ENCODE assay signal across 32 cellular contexts in the genomic region with DNA sequence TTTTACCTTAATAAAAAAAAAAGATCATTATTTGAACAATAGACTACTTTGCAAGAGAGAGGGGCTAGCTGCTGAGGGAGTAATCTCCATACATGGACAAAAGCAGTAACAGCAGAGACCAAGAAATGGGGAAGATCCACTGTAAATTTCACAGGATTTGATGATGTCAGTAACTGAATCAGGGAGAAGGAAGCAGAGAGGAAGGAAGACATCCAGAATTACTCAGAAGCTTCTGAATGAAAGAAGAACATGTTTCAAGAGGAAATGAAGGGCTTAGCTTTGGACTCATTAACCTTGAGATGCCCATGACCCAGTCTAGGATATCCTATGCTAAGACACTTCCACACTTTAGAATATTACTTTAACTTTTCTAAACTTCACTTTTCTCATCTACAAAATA.
"Had no signal": no experiment of that assay in that cellular context is flagged by ENCODE, and none has a peak within 500 bp of the region (broad histone marks: within the 10 kb centered on the region; RNA-seq: fewer than 3 reads in every experiment).

No MANE protein-coding gene starts in this region.

- H3K27me3 Mint-ChIP-seq: activated CD4-positive, alpha-beta memory T cell treated with anti-CD3 and anti-CD28 coated beads for 36 hours; activated CD4-positive, alpha-beta T cell treated with anti-CD3 and anti-CD28 coated beads, Interleukin-2, amount 10 ng/mL, durations not matched to agents 24 days and 14 days; activated naive CD4-positive, alpha-beta T cell treated with anti-CD3 and anti-CD28 coated beads, Interleukin-2, amount 10 ng/mL, durations not matched to agents 7 days and 5 days; activated naive CD8-positive, alpha-beta T cell treated with anti-CD3 and anti-CD28 coated beads, Interleukin-2, amount 10 ng/mL, durations not matched to agents 7 days and 5 days; brain; central memory CD8-positive, alpha-beta T cell had no signal

- H3K27ac Mint-ChIP-seq: activated B cell treated with CpG ODN at 0.5 μM for 24 hours; activated CD4-positive, alpha-beta memory T cell treated with anti-CD3 and anti-CD28 coated beads for 36 hours; activated CD4-positive, alpha-beta T cell treated with anti-CD3 and anti-CD28 coated beads, Interleukin-2, amount 10 ng/mL, durations not matched to agents 24 days and 14 days; activated CD8-positive, alpha-beta T cell treated with anti-CD3 and anti-CD28 coated beads for 36 hours; activated naive CD4-positive, alpha-beta T cell treated with anti-CD3 and anti-CD28 coated beads, Interleukin-2, amount 10 ng/mL, durations not matched to agents 7 days and 5 days; activated naive CD4-positive, alpha-beta T cell treated with anti-CD3 and anti-CD28 coated beads, Interleukin-2, amount 50 U/mL, for 24 hours; activated naive CD8-positive, alpha-beta T cell; activated naive CD8-positive, alpha-beta T cell treated with anti-CD3 and anti-CD28 coated beads, Interleukin-2, amount 10 ng/mL, durations not matched to agents 7 days and 5 days; activated naive CD8-positive, alpha-beta T cell treated with anti-CD3 and anti-CD28 coated beads, Interleukin-2, amount 50 U/mL, for 24 hours; activated T-helper 2 cell treated with anti-CD3 and anti-CD28 coated beads, Interferon-gamma antibody, Interleukin-2, Interleukin-4, amounts not matched to agents 10 μg/mL and 5 μg/mL and 100 μg/mL, durations not matched to agents 14 hours and 24 hours and 36 hours; brain; T-helper 1 cell treated with Interleukin-12 subunit alpha and Interleukin-12 subunit beta and Interleukin-4 antibody, amounts not matched to agents 30 μg/mL and 1 μg/mL, for 36 hours; T-helper 2 cell treated with Interferon-gamma antibody and Interleukin-4, amounts not matched to agents 5 μg/mL and 100 μg/mL, for 36 hours had no signal

- ATAC-seq: activated CD8-positive, alpha-beta T cell treated with anti-CD3 and anti-CD28 coated beads for 36 hours; activated naive CD8-positive, alpha-beta T cell treated with anti-CD3 and anti-CD28 coated beads, Interleukin-2, amount 50 U/mL, for 24 hours; activated T-cell treated with anti-CD3 and anti-CD28 coated beads, Interleukin-2, amount 50 U/mL, for 4 hours had no signal

- H3K9me3 Mint-ChIP-seq: activated CD4-positive, alpha-beta T cell treated with anti-CD3 and anti-CD28 coated beads, Interleukin-2, amount 10 ng/mL, durations not matched to agents 24 days and 14 days; activated CD8-positive, alpha-beta T cell treated with anti-CD3 and anti-CD28 coated beads for 36 hours; activated naive CD4-positive, alpha-beta T cell treated with anti-CD3 and anti-CD28 coated beads, Interleukin-2, amount 10 ng/mL, durations not matched to agents 7 days and 5 days; activated naive CD4-positive, alpha-beta T cell treated with anti-CD3 and anti-CD28 coated beads, Interleukin-2, amount 50 U/mL, for 24 hours; activated naive CD8-positive, alpha-beta T cell treated with anti-CD3 and anti-CD28 coated beads, Interleukin-2, amount 10 ng/mL, durations not matched to agents 7 days and 5 days; activated naive CD8-positive, alpha-beta T cell treated with anti-CD3 and anti-CD28 coated beads, Interleukin-2, amount 50 U/mL, for 24 hours; activated T-cell treated with anti-CD3 and anti-CD28 coated beads, Interleukin-2, amount 50 U/mL, for 4 hours; activated T-helper 2 cell treated with anti-CD3 and anti-CD28 coated beads, Interferon-gamma antibody, Interleukin-2, Interleukin-4, amounts not matched to agents 10 μg/mL and 5 μg/mL and 100 μg/mL, durations not matched to agents 14 hours and 24 hours and 36 hours; central memory CD8-positive, alpha-beta T cell; T-helper 1 cell treated with Interleukin-12 subunit alpha and Interleukin-12 subunit beta and Interleukin-4 antibody, amounts not matched to agents 30 μg/mL and 1 μg/mL, for 36 hours; T-helper 2 cell treated with Interferon-gamma antibody and Interleukin-4, amounts not matched to agents 5 μg/mL and 100 μg/mL, for 36 hours had no signal

- H3K4me1 Mint-ChIP-seq: activated B cell treated with CpG ODN at 0.5 μM for 24 hours; activated CD4-positive, alpha-beta T cell treated with anti-CD3 and anti-CD28 coated beads, Interleukin-2, amount 10 ng/mL, durations not matched to agents 24 days and 14 days; activated naive CD4-positive, alpha-beta T cell treated with anti-CD3 and anti-CD28 coated beads, Interleukin-2, amount 10 ng/mL, durations not matched to agents 7 days and 5 days; activated naive CD4-positive, alpha-beta T cell treated with anti-CD3 and anti-CD28 coated beads, Interleukin-2, amount 50 U/mL, for 24 hours; activated naive CD8-positive, alpha-beta T cell treated with anti-CD3 and anti-CD28 coated beads, Interleukin-2, amount 10 ng/mL, durations not matched to agents 7 days and 5 days; activated naive CD8-positive, alpha-beta T cell treated with anti-CD3 and anti-CD28 coated beads, Interleukin-2, amount 50 U/mL, for 24 hours; brain; central memory CD8-positive, alpha-beta T cell had no signal

- H3K4me3 Mint-ChIP-seq: activated B cell treated with CpG ODN at 0.5 μM for 24 hours; activated CD4-positive, alpha-beta memory T cell treated with anti-CD3 and anti-CD28 coated beads for 36 hours; activated CD4-positive, alpha-beta T cell treated with anti-CD3 and anti-CD28 coated beads, Interleukin-2, amount 10 ng/mL, durations not matched to agents 24 days and 14 days; activated CD8-positive, alpha-beta T cell treated with anti-CD3 and anti-CD28 coated beads for 36 hours; activated naive CD4-positive, alpha-beta T cell treated with anti-CD3 and anti-CD28 coated beads, Interleukin-2, amount 10 ng/mL, durations not matched to agents 7 days and 5 days; activated naive CD4-positive, alpha-beta T cell treated with anti-CD3 and anti-CD28 coated beads, Interleukin-2, amount 50 U/mL, for 24 hours; activated naive CD8-positive, alpha-beta T cell; activated naive CD8-positive, alpha-beta T cell treated with anti-CD3 and anti-CD28 coated beads, Interleukin-2, amount 10 ng/mL, durations not matched to agents 7 days and 5 days; activated naive CD8-positive, alpha-beta T cell treated with anti-CD3 and anti-CD28 coated beads, Interleukin-2, amount 50 U/mL, for 24 hours; activated T-cell treated with anti-CD3 and anti-CD28 coated beads, Interleukin-2, amount 50 U/mL, for 4 hours; brain; central memory CD8-positive, alpha-beta T cell; T-helper 1 cell treated with Interleukin-12 subunit alpha and Interleukin-12 subunit beta and Interleukin-4 antibody, amounts not matched to agents 30 μg/mL and 1 μg/mL, for 36 hours; T-helper 2 cell treated with Interferon-gamma antibody and Interleukin-4, amounts not matched to agents 5 μg/mL and 100 μg/mL, for 36 hours had no signal

- DNase-seq: activated B cell treated with CpG ODN at 0.5 μM for 24 hours; activated CD4-positive, alpha-beta memory T cell treated with anti-CD3 and anti-CD28 coated beads for 36 hours; activated CD4-positive, alpha-beta T cell treated with anti-CD3 and anti-CD28 coated beads for 4 hours; activated CD4-positive, alpha-beta T cell treated with anti-CD3 and anti-CD28 coated beads, Interleukin-2, amount 10 ng/mL, durations not matched to agents 24 days and 14 days; activated CD4-positive, alpha-beta T cell treated with anti-CD3 and anti-CD28 coated beads, Interleukin-2, amount 50 U/mL, for 1 hour; activated CD4-positive, alpha-beta T cell treated with anti-CD3 and anti-CD28 coated beads, Interleukin-2, amount 50 U/mL, for 4 hours; activated CD4-positive, CD25-positive, alpha-beta regulatory T cell treated with anti-CD3 and anti-CD28 coated beads, Interleukin-2, amount 50 U/mL, for 72 hours; activated CD8-positive, alpha-beta memory T cell treated with anti-CD3 and anti-CD28 coated beads, Interleukin-2, amount 50 U/mL, for 4 hours; activated CD8-positive, alpha-beta T cell treated with anti-CD3 and anti-CD28 coated beads for 36 hours; activated effector memory CD4-positive, alpha-beta T cell treated with Interleukin-2 at 50 U/mL for 16 hours; activated gamma-delta T cell; activated naive CD4-positive, alpha-beta T cell treated with anti-CD3 and anti-CD28 coated beads, Interleukin-2, amount 10 ng/mL, durations not matched to agents 7 days and 5 days; activated naive CD4-positive, alpha-beta T cell treated with Interleukin-2 at 50 U/mL for 16 hours; activated naive CD8-positive, alpha-beta T cell treated with anti-CD3 and anti-CD28 coated beads, Interleukin-2, amount 10 ng/mL, durations not matched to agents 7 days and 5 days; activated naive CD8-positive, alpha-beta T cell treated with anti-CD3 and anti-CD28 coated beads, Interleukin-2, amount 50 U/mL, for 24 hours; activated T-cell treated with anti-CD3 and anti-CD28 coated beads for 4 hours; activated T-cell treated with anti-CD3 and anti-CD28 coated beads, Interleukin-2, amount 50 U/mL, for 1 hour; activated T-cell treated with anti-CD3 and anti-CD28 coated beads, Interleukin-2, amount 50 U/mL, for 4 hours; amygdala; anterior cingulate cortex; caudate nucleus; cerebellar nuclear complex; T-helper 1 cell; T-helper 2 cell; T-helper 9 cell had no signal

- H3K36me3 Mint-ChIP-seq: activated CD4-positive, alpha-beta memory T cell treated with anti-CD3 and anti-CD28 coated beads for 36 hours; activated naive CD4-positive, alpha-beta T cell treated with anti-CD3 and anti-CD28 coated beads, Interleukin-2, amount 10 ng/mL, durations not matched to agents 7 days and 5 days; activated naive CD4-positive, alpha-beta T cell treated with anti-CD3 and anti-CD28 coated beads, Interleukin-2, amount 50 U/mL, for 24 hours; activated naive CD8-positive, alpha-beta T cell; activated naive CD8-positive, alpha-beta T cell treated with anti-CD3 and anti-CD28 coated beads, Interleukin-2, amount 10 ng/mL, durations not matched to agents 7 days and 5 days had no signal
